Comparison of ENCODE assay signal across 1 cellular context in the genomic region with DNA sequence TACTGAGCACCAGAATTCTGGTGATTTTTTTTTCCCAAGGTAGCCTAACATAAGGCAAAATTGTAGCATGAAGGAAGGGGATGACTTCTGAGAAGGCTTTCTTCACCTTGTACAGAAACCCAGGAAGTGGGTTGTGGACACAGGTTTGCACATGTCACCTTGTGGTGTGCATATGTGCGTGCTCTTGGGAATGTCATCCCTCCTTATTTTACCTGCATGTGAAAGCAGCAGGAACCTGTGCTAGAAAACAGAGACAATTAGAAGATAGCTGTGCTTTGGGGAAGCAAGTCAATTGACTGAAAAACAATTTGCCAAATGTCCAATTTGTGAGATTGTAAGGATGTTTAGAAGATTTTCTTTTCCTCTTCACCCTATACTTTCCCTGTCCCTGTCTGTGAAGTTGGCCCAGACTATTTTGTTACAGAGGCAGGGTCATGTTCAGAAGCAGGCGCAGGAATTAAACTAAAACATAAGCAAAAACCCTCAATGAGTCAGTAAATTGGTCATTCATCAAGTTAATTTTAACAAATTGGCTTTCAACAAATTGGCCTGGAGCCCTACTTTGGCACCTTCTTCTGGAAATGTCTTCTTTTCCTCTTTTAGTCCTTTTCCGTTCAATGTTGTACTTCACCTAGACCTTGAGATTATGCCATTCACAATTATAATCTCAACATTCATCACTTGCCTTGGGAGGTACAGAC.
TF ChIP-seq lines count a peak whose summit lies in the region.

No MANE protein-coding gene starts in this region.

TF ChIP-seq in HepG2, 621 proteins besides CTCF, POLR2A, EP300 and RAD21 (continued from another document):
- no peak for TF ChIP-seq SNRNP70 (IDR thresholded peaks at IDR 0.05; ENCODE audit: low read depth, low read length)
- TF ChIP-seq ZFP36L2 (CRISPR knock-in tag; IDR thresholded peaks at IDR 0.05): no peak
- no peak for TF ChIP-seq FOXC1 (CRISPR knock-in tag; IDR thresholded peaks at IDR 0.05; ENCODE audit: borderline replicate concordance)
- no peak for TF ChIP-seq TARDBP (CRISPR knock-in tag; IDR thresholded peaks at IDR 0.05)
